Comparison of ENCODE assay signal across 28 cellular contexts in genomic region chr2:172549131-172549530, GRCh38.
"Had no signal": no experiment of that assay in that cellular context is flagged by ENCODE, and none has a peak within 500 bp of the region (broad histone marks: within the 10 kb centered on the region; RNA-seq: fewer than 3 reads in every experiment).

No MANE protein-coding gene starts in this region.

- H3K9me3 ChIP-seq: colonic mucosa, esophagus squamous epithelium, mucosa of descending colon, neutrophil, right lobe of liver, thoracic aorta, tibial nerve, vagina had no signal

- FAIRE-seq: endothelial cell of umbilical vein, keratinocyte, small intestine had no signal

- H3K27ac ChIP-seq: colonic mucosa, esophagus squamous epithelium, heart right ventricle, neutrophil, parathyroid adenoma, right lobe of liver, thoracic aorta, tibial nerve, vagina had no signal

- ATAC-seq: heart right ventricle; mucosa of descending colon; natural killer cell treated with Interleukin-12 subunit alpha and Interleukin-12 subunit beta and Interleukin-15 and Interleukin-18, amount 100 ng/mL, for 72 hours; right lobe of liver; stimulated activated naive B cell treated with anti-CD40 and anti-IgM and Interleukin-4, amounts not matched to agents 10 μg/mL and 1 μg/mL and 100 μg/mL, for 72 hours had no signal

- H3K27ac Mint-ChIP-seq: dendritic cell treated with granulocyte-macrophage colony-stimulating factor and Interleukin-4, amounts not matched to agents 40 ng/mL and 50 ng/mL, for 4 days; memory B cell; natural killer cell treated with Interleukin-12 subunit alpha and Interleukin-12 subunit beta and Interleukin-15 and Interleukin-18, amount 100 ng/mL, for 72 hours; progenitor cell of endocrine pancreas; stimulated activated naive B cell treated with anti-CD40 and anti-IgM and Interleukin-4, amounts not matched to agents 10 μg/mL and 1 μg/mL and 100 μg/mL, for 72 hours; stimulated activated naive CD8-positive, alpha-beta T cell treated with anti-CD3 and anti-CD28 coated beads, Interleukin-15, Interleukin-2, amounts not matched to agents 100 ng/mL and 50 ng/mL, for 24 hours had no signal

- H3K36me3 Mint-ChIP-seq: natural killer cell treated with Interleukin-12 subunit alpha and Interleukin-12 subunit beta and Interleukin-15 and Interleukin-18, amount 100 ng/mL, for 72 hours had no signal

- H3K79me2 ChIP-seq: parathyroid adenoma had no signal

- H3K4me3 ChIP-seq: colonic mucosa, esophagus squamous epithelium, heart right ventricle, lung, mucosa of descending colon, right lobe of liver, thoracic aorta, tibial nerve, vagina had no signal

- H3K4me3 Mint-ChIP-seq: dendritic cell treated with granulocyte-macrophage colony-stimulating factor and Interleukin-4, amounts not matched to agents 40 ng/mL and 50 ng/mL, for 4 days; memory B cell; mesothelial cell of epicardium; natural killer cell treated with Interleukin-12 subunit alpha and Interleukin-12 subunit beta and Interleukin-15 and Interleukin-18, amount 100 ng/mL, for 72 hours; neural crest cell; stimulated activated naive B cell treated with anti-CD40 and anti-IgM and Interleukin-4, amounts not matched to agents 10 μg/mL and 1 μg/mL and 100 μg/mL, for 72 hours; stimulated activated naive CD8-positive, alpha-beta T cell treated with anti-CD3 and anti-CD28 coated beads, Interleukin-15, Interleukin-2, amounts not matched to agents 100 ng/mL and 50 ng/mL, for 24 hours had no signal

- H3K4me1 ChIP-seq: colonic mucosa, parathyroid adenoma, right lobe of liver, tibial nerve had no signal

- H3K27me3 Mint-ChIP-seq: memory B cell; naive B cell; natural killer cell treated with Interleukin-12 subunit alpha and Interleukin-12 subunit beta and Interleukin-15 and Interleukin-18, amount 100 ng/mL, for 72 hours; stimulated activated naive B cell treated with anti-CD40 and anti-IgM and Interleukin-4, amounts not matched to agents 10 μg/mL and 1 μg/mL and 100 μg/mL, for 72 hours; stimulated activated naive CD8-positive, alpha-beta T cell treated with anti-CD3 and anti-CD28 coated beads, Interleukin-15, Interleukin-2, amounts not matched to agents 100 ng/mL and 50 ng/mL, for 24 hours had no signal

- H3K9ac ChIP-seq: parathyroid adenoma had no signal

- H3K27me3 ChIP-seq: colonic mucosa, esophagus squamous epithelium, heart right ventricle, neutrophil, right lobe of liver, tibial nerve, vagina had no signal

- H3K9me3 Mint-ChIP-seq: natural killer cell treated with Interleukin-12 subunit alpha and Interleukin-12 subunit beta and Interleukin-15 and Interleukin-18, amount 100 ng/mL, for 72 hours; stimulated activated naive CD8-positive, alpha-beta T cell treated with anti-CD3 and anti-CD28 coated beads, Interleukin-15, Interleukin-2, amounts not matched to agents 100 ng/mL and 50 ng/mL, for 24 hours had no signal

- H3K36me3 ChIP-seq: colonic mucosa, esophagus squamous epithelium, heart right ventricle, neutrophil, right lobe of liver, thoracic aorta, tibial nerve, vagina had no signal

- DNase-seq: colonic mucosa; esophagus squamous epithelium; foreskin melanocyte; glutamatergic neuron; heart right ventricle; hippocampal formation; mucosa of descending colon; naive B cell; right lobe of liver; small intestine; stimulated activated CD4-positive, alpha-beta T cell treated with anti-CD3 and anti-CD28 coated beads, Interleukin-15, amount 100 ng/mL, for 24 hours; stimulated activated CD4-positive, alpha-beta T cell treated with anti-CD3 and anti-CD28 coated beads, Interleukin-2, amount 100 ng/mL, for 48 hours; stimulated activated naive B cell treated with anti-CD40 and anti-IgM and Interleukin-4, amounts not matched to agents 10 μg/mL and 1 μg/mL and 100 μg/mL, for 72 hours had no signal

- H2AFZ ChIP-seq: parathyroid adenoma had no signal
